Comparison of ENCODE assay signal across 8 cellular contexts in the genomic region with DNA sequence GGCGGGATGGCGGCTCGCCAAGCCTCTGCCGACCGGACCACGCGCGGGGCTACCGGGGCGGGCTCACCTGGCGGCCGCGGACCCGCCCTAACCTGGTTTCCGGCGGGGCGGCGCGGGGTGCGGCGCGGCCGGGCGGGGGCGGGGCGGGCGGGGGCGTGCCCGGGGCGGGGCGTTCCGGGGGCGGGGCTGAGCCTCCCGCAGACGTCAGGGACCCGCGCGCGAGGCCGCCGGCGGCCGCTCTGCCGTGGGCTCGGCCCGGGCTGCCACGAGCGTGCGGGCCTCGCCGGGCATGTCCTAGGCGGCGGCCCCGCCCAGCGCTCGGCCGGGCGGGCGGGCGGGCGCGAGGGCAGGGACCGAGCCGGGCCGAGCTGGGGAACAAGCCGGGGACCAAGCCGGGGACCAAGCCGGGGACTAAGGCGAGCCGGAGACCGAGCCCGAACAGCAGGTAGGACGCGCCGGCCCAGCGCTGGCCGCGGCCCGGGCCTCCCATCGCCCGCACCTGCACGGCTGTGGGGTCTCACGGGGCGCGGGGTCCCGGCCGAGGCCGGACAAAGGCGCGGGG. TPM values are rescaled to one million over a fixed set of nuclear protein-coding genes. Genes with fewer than 3 reads are reported as not detected.
DNase-seq lines count a peak whose midpoint lies in the region; ATAC-seq and TF ChIP-seq lines count a peak whose summit lies in the region.

A gene (plus strand): TSS at position 200 of the 562 bp plus-strand sequence. CDS start 3,183 bp downstream, outside the sequence.

- no peaks in the 10 kb centered on the region for H3F3A ChIP-seq in MM.1S (ENCODE audit: insufficient read depth, low read length)

- peak; percentile 38 for DNase-seq in MM.1S
- peak; percentile 35 for DNase-seq in activated T-cell treated with anti-CD3 and anti-CD28 coated beads for 48 hours (ENCODE audit: low read depth)
- DNase-seq in esophagus muscularis mucosa (ENCODE audit: extremely low spot score), result no peak
- peak; percentile 45 to 52 for DNase-seq in thyroid gland

- H3K27me3 ChIP-seq in MM.1S (replicated peaks; ENCODE audit: insufficient read depth, low read length), result no peaks in the 10 kb centered on the region
- no peaks in the 10 kb centered on the region for H3K27me3 ChIP-seq in esophagus muscularis mucosa
- H3K27me3 ChIP-seq in muscle layer of duodenum (ENCODE audit: low read depth, low read length), result no peaks in the 10 kb centered on the region
- H3K27me3 ChIP-seq in thyroid gland, result no peaks in the 10 kb centered on the region

- TF ChIP-seq CTCF in MM.1S (IDR thresholded peaks at IDR 0.05; ENCODE audit: low read length) (no peak), esophagus muscularis mucosa (IDR thresholded peaks at IDR 0.05) (no peak), thyroid gland (IDR thresholded peaks at IDR 0.05) (no peak)

- TF ChIP-seq POLR2A in esophagus muscularis mucosa (IDR thresholded peaks at IDR 0.05; ENCODE audit: low read depth) (no peak), thyroid gland (IDR thresholded peaks at IDR 0.05) (no peak)

- H3K79me2 ChIP-seq in MM.1S (ENCODE audit: low read length), result no peaks in the 10 kb centered on the region; the same call in 1 of the 2 replicates

- no peaks in the 10 kb centered on the region for H3K9me2 ChIP-seq in MM.1S (replicated peaks; ENCODE audit: insufficient read depth, low read length)

- no peaks in the 10 kb centered on the region for H4K20me1 ChIP-seq in MM.1S (ENCODE audit: insufficient read depth, low read length)

- H3K4me2 ChIP-seq in MM.1S (ENCODE audit: low read depth, low read length), result peak within 1 kb of the TSS; percentile 68

- H3K27ac ChIP-seq in MM.1S (ENCODE audit: low read length) (no peak within 1 kb of the TSS), esophagus muscularis mucosa (replicated peaks in 1 of 4) (peak within 1 kb of the TSS; percentile 75 to 86 (median 83)), muscle layer of duodenum (ENCODE audit: low read length) (peak within 1 kb of the TSS; percentile 4), thyroid gland (peak within 1 kb of the TSS; percentile 2 to 74 (median 15))

- TF ChIP-seq EP300 in esophagus muscularis mucosa (IDR thresholded peaks at IDR 0.05), result no peak

- H3K36me3 ChIP-seq in ES-I3 (ENCODE audit: insufficient read depth, low read length) (no peaks in the 10 kb centered on the region), MM.1S (replicated peaks; ENCODE audit: insufficient read depth, low read length) (no peaks in the 10 kb centered on the region), esophagus muscularis mucosa (peaks cover 0 to 18% (median 3%) of the 10 kb centered on the region in 4 donors), muscle layer of duodenum (ENCODE audit: control insufficient read depth in 1 of 2, insufficient read depth in 2 of 2, low read length in 2 of 2) (peaks cover 0 to 7% of the 10 kb centered on the region in 2 donors), thyroid gland (no peaks in the 10 kb centered on the region)

- H3K4me3 ChIP-seq in MM.1S (ENCODE audit: low read length), result peak within 1 kb of the TSS; percentile 58
- H3K4me3 ChIP-seq in esophagus muscularis mucosa, result peak within 1 kb of the TSS; percentile 75 to 95 (median 84)
- peak within 1 kb of the TSS; percentile 53 to 75 for H3K4me3 ChIP-seq in muscle layer of duodenum (ENCODE audit: low read depth in 1 of 2, low read length in 2 of 2)
- H3K4me3 ChIP-seq in thyroid gland (replicated peaks in 1 of 3), result peak within 1 kb of the TSS; percentile 53 to 63 (median 56)

- H3K9ac ChIP-seq in ES-I3 (ENCODE audit: low read depth, low read length) (peak within 1 kb of the TSS; percentile 89), MM.1S (ENCODE audit: low read length) (peak within 1 kb of the TSS; percentile 41; the same call in 1 of the 2 replicates)

- no peak for ATAC-seq in HG02870 (IDR thresholded peaks at IDR 0.05; ENCODE audit: unreplicated experiment)
- ATAC-seq in GM19351 (IDR thresholded peaks at IDR 0.05; ENCODE audit: unreplicated experiment), result no peak

- H3K9me3 ChIP-seq in ES-I3 (ENCODE audit: control insufficient read depth, insufficient read depth, low read length) (no peaks in the 10 kb centered on the region), MM.1S (replicated peaks; ENCODE audit: insufficient read depth, low read length) (no peaks in the 10 kb centered on the region), esophagus muscularis mucosa (no peaks in the 10 kb centered on the region), muscle layer of duodenum (ENCODE audit: control insufficient read depth in 1 of 2, low read length in 2 of 2) (no peaks in the 10 kb centered on the region), thyroid gland (no peaks in the 10 kb centered on the region)

- H2AFZ ChIP-seq in MM.1S (ENCODE audit: low read length), result 0 out of 2 replicates have a peak within 1 kb of the TSS, but pooled peaks have one; percentile 48

- WGBS in esophagus muscularis mucosa, result no CpG with 5 or more reads among the region's 90 CpGs
- no CpG with 5 or more reads among the region's 90 CpGs for WGBS in thyroid gland, 2 donors

- intact Hi-C loops in esophagus muscularis mucosa (cut with DNase I) (no loop called here), thyroid gland (cut with DNase I) (loop anchor here (2.0 kb wide), 1 partner anchor 38 kb away; no protein-coding TSS in a partner anchor)

- H3K4me1 ChIP-seq in ES-I3 (ENCODE audit: insufficient read depth, low read length) (0 out of 2 replicates have a peak, but pooled peaks cover 8% of the 10 kb centered on the region), MM.1S (ENCODE audit: low read length) (no peaks in the 10 kb centered on the region), esophagus muscularis mucosa (peaks cover 23 to 48% (median 36%) of the 10 kb centered on the region in 4 donors), muscle layer of duodenum (ENCODE audit: control insufficient read depth in 1 of 2, insufficient read depth in 2 of 2, low read length in 2 of 2) (peaks cover 0 to 24% of the 10 kb centered on the region in 2 donors), thyroid gland (peaks cover 20 to 29% of the 10 kb centered on the region in 2 donors)

RNA-seq across cellular contexts. Expression of the gene that starts here (rescaled TPM):
- total RNA-seq in esophagus muscularis mucosa (10 to 100 TPM; 24.1 to 70.6 (median 45.7) TPM), thyroid gland (10 to 100 TPM; 18.3 to 46.2 (median 27.4) TPM)
